ENCODE assay signal across 11 cellular contexts in the genomic region with DNA sequence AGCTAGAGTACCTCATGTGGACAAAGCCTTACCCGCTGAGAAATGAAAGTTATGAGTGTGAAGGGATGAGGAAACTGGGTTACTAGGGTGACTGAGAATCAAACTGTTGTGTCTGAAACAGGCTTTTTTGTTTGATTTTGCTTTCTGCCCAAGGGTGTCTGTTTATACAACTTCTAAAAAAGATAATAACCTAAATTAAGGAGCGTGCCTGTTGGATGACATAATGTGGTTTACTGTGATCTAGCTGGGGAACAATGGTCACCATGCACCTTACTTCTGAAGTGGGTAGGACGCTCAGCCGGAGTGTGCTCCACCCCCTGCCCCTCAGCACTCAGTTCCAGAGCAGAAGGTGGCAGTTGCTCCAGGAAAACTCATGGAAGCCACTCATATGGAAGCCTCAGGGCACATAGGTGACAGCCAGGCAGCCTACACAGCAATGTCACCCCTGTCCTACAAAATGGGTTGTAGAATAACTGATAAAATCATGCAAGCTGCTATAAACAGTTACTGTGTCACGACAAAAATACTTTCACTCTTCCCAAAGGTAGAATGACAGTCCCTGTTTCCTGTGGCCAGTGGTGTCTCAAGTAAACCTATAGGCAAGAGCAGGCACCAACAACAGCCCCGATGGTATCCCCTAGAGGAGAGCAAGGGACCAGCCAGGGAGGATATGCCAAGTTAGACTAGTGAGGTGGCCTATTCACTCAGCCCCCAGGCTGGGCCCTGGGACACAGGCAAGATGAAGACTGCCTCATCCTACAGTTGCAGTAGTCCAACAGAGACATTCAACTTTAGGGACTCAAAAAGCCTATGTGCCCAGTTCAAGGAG. TPM values are rescaled to one million over a fixed set of nuclear protein-coding genes. Genes with fewer than 3 reads are reported as not detected.
DNase-seq lines count a peak whose midpoint lies in the region; ATAC-seq and TF ChIP-seq lines count a peak whose summit lies in the region.
"Had no signal": no experiment of that assay in that cellular context is flagged by ENCODE, and none has a peak within 500 bp of the region (broad histone marks: within the 10 kb centered on the region; RNA-seq: fewer than 3 reads in every experiment).

No MANE protein-coding gene starts in this region.

- H3K9me3 ChIP-seq in BE2C (no peaks in the 10 kb centered on the region), fibroblast of lung (ENCODE audit: control insufficient read depth, insufficient read depth, low read depth, low read length) (no peaks in the 10 kb centered on the region)

- H3K9ac ChIP-seq in fibroblast of lung (ENCODE audit: insufficient read depth, low read length), result no peak overlapping the region

- H3K27me3 ChIP-seq in BE2C (no peaks in the 10 kb centered on the region), fibroblast of lung (ENCODE audit: control insufficient read depth, insufficient read depth, low read length) (no peaks in the 10 kb centered on the region)

- DNase-seq in BE2C, result no peak
- peak; percentile 73 for DNase-seq in NCI-H146 (lab: John Stamatoyannopoulos, UW)
- DNase-seq in fibroblast of lung (ENCODE audit: low read depth in 2 of 2), result peak; percentile 28 to 71
- DNase-seq in DMS 273 (lab: John Stamatoyannopoulos, UW; ENCODE audit: unreplicated experiment), result no peak
- DNase-seq in cerebellar nuclear complex (lab: John Stamatoyannopoulos, UW), result no peak
- DNase-seq: effector CD8-positive, alpha-beta T cell; NCI-H226 had no signal

- H3K4me1 ChIP-seq in BE2C, result peaks cover 30% of the 10 kb centered on the region
- H3K4me1 ChIP-seq in fibroblast of lung (ENCODE audit: control insufficient read depth, extremely low read depth, insufficient read depth, low read length), result no peaks in the 10 kb centered on the region

- peak; percentile 14; the same call in 1 of the 2 replicates for TF ChIP-seq CTCF in BE2C (IDR thresholded peaks at IDR 0.05; ENCODE audit: low read depth, low read length)
- no peak for TF ChIP-seq CTCF in fibroblast of lung (conservative IDR thresholded peaks at IDR 0.05 in 1 of 2, IDR thresholded peaks at IDR 0.05 in 1 of 2; ENCODE audit: low read depth in 1 of 2, low read length in 2 of 2)

- no peak overlapping the region for H2AFZ ChIP-seq in fibroblast of lung (ENCODE audit: low read length)

- no peak overlapping the region for H3K4me3 ChIP-seq in BE2C (ENCODE audit: low read depth, low read length)
- no peak overlapping the region for H3K4me3 ChIP-seq in fibroblast of lung (replicated peaks in 1 of 4; ENCODE audit: control extremely low read depth in 1 of 4, insufficient read depth in 1 of 4, low read depth in 3 of 4, low read length in 4 of 4)
- H3K4me3 ChIP-seq: lung had no signal

- no peaks in the 10 kb centered on the region for H3K79me2 ChIP-seq in fibroblast of lung (ENCODE audit: control insufficient read depth, insufficient read depth, low read length)

- H3K4me2 ChIP-seq in fibroblast of lung (ENCODE audit: extremely low read depth, insufficient read depth, low read length), result no peak overlapping the region

- no peaks in the 10 kb centered on the region for H4K20me1 ChIP-seq in fibroblast of lung (ENCODE audit: control insufficient read depth, extremely low read depth, insufficient read depth, low read length)

- ATAC-seq in GM19372 (IDR thresholded peaks at IDR 0.05; ENCODE audit: low read depth, unreplicated experiment), result peak; percentile 44
- ATAC-seq in HG03025 (IDR thresholded peaks at IDR 0.05; ENCODE audit: low FRiP score, unreplicated experiment), result no peak
- no peak for ATAC-seq in HG02970 (IDR thresholded peaks at IDR 0.05; ENCODE audit: low FRiP score, unreplicated experiment)

- no peak overlapping the region for H3K27ac ChIP-seq in fibroblast of lung (ENCODE audit: insufficient read depth, low read length)

- H3K36me3 ChIP-seq in BE2C (no peaks in the 10 kb centered on the region), fibroblast of lung (ENCODE audit: control insufficient read depth, insufficient read depth, low read length) (no peaks in the 10 kb centered on the region)

RNA-seq across cellular contexts. Expression of a gene that starts 29.3 kb away (rescaled TPM):
- 17.0 TPM for polyA plus RNA-seq in BE2C (2012; ENCODE audit: insufficient read depth, insufficient read length, low read depth)
- total RNA-seq in fibroblast of lung, result 2.0 and 12.6 TPM in 2 replicates
- 0.39 and 2.0 TPM in 2 replicates for polyA plus RNA-seq in fibroblast of lung
- polyA plus RNA-seq in fibroblast of lung (2012), result 0.38 and 1.5 TPM in 2 replicates
- 0.67 and 2.8 TPM in 2 replicates for polyA minus RNA-seq in fibroblast of lung (ENCODE audit: low replicate concordance)

Comparison
In these comparisons a context has a peak if more than half of its experiments do, and no peak if none do; other contexts are left out.
1. DNase-seq: peak in NCI-H146 (single experiment) and fibroblast of lung (2 of 2); none in BE2C (single experiment), DMS 273 (single experiment) and cerebellar nuclear complex (0 of 2).